1 cellular context compared by ENCODE assay signal in genomic region chr14:20988717-20989116, GRCh38.
TF ChIP-seq lines count a peak whose summit lies in the region.

No MANE protein-coding gene starts in this region.

TF ChIP-seq in WTC11, 78 proteins besides CTCF, POLR2A, EP300 and RAD21 (continued from another document):
- TF ChIP-seq, protein P1, sequence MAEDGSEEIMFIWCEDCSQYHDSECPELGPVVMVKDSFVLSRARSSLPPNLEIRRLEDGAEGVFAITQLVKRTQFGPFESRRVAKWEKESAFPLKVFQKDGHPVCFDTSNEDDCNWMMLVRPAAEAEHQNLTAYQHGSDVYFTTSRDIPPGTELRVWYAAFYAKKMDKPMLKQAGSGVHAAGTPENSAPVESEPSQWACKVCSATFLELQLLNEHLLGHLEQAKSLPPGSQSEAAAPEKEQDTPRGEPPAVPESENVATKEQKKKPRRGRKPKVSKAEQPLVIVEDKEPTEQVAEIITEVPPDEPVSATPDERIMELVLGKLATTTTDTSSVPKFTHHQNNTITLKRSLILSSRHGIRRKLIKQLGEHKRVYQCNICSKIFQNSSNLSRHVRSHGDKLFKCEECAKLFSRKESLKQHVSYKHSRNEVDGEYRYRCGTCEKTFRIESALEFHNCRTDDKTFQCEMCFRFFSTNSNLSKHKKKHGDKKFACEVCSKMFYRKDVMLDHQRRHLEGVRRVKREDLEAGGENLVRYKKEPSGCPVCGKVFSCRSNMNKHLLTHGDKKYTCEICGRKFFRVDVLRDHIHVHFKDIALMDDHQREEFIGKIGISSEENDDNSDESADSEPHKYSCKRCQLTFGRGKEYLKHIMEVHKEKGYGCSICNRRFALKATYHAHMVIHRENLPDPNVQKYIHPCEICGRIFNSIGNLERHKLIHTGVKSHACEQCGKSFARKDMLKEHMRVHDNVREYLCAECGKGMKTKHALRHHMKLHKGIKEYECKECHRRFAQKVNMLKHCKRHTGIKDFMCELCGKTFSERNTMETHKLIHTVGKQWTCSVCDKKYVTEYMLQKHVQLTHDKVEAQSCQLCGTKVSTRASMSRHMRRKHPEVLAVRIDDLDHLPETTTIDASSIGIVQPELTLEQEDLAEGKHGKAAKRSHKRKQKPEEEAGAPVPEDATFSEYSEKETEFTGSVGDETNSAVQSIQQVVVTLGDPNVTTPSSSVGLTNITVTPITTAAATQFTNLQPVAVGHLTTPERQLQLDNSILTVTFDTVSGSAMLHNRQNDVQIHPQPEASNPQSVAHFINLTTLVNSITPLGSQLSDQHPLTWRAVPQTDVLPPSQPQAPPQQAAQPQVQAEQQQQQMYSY (CRISPR knock-in tag; IDR thresholded peaks at IDR 0.05), result no peak
- TF ChIP-seq, protein P2, sequence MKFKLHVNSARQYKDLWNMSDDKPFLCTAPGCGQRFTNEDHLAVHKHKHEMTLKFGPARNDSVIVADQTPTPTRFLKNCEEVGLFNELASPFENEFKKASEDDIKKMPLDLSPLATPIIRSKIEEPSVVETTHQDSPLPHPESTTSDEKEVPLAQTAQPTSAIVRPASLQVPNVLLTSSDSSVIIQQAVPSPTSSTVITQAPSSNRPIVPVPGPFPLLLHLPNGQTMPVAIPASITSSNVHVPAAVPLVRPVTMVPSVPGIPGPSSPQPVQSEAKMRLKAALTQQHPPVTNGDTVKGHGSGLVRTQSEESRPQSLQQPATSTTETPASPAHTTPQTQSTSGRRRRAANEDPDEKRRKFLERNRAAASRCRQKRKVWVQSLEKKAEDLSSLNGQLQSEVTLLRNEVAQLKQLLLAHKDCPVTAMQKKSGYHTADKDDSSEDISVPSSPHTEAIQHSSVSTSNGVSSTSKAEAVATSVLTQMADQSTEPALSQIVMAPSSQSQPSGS (CRISPR knock-in tag; IDR thresholded peaks at IDR 0.05; ENCODE audit: borderline replicate concordance, low read depth), result no peak
- TF ChIP-seq GRHL2 (CRISPR knock-in tag; IDR thresholded peaks at IDR 0.05; ENCODE audit: insufficient replicate concordance, severe bottlenecking), result no peak
- TF ChIP-seq SOX15 (CRISPR knock-in tag; IDR thresholded peaks at IDR 0.05), result no peak
- TF ChIP-seq FOXP4 (CRISPR knock-in tag; IDR thresholded peaks at IDR 0.05), result no peak
